ENCODE assay signal across 22 cellular contexts in the genomic region with DNA sequence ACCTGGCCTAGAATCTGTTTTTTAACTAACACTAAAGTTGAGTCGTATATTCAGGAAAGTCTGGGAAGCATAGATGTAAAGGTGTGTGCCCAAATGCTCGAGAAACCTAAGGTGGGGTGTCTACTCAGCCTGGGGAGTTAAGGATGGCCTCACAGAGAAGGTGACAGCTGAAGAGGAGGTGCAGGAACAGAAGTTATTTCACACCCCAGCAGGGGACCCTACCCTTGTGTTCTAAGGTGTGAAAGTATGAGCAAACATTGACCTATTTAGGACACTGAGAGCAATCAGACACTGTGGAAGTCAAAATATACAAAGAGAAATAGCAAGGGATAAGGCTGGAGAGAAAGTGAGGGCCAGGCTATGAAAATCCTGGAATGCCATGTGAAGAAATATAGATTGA.
"Had no signal": no experiment of that assay in that cellular context is flagged by ENCODE, and none has a peak within 500 bp of the region (broad histone marks: within the 10 kb centered on the region; RNA-seq: fewer than 3 reads in every experiment).

No MANE protein-coding gene starts in this region.

- H3K4me3 ChIP-seq: PC-9, SK-N-MC had no signal

- H3K27ac Mint-ChIP-seq: activated CD8-positive, alpha-beta T cell treated with anti-CD3 and anti-CD28 coated beads for 36 hours; activated naive CD4-positive, alpha-beta T cell treated with anti-CD3 and anti-CD28 coated beads, Interleukin-2, amount 10 ng/mL, durations not matched to agents 7 days and 5 days; activated naive CD8-positive, alpha-beta T cell treated with anti-CD3 and anti-CD28 coated beads for 36 hours; activated T-cell treated with anti-CD3 and anti-CD28 coated beads, Interleukin-2, amount 50 U/mL, for 72 hours; activated T-helper 2 cell treated with anti-CD3 and anti-CD28 coated beads, Interferon-gamma antibody, Interleukin-2, Interleukin-4, amounts not matched to agents 10 μg/mL and 5 μg/mL and 100 μg/mL, durations not matched to agents 14 hours and 24 hours and 36 hours; IgD-negative memory B cell; T-cell had no signal

- H3K27ac ChIP-seq: PC-9, SK-N-MC, VCaP had no signal

- ATAC-seq: activated CD8-positive, alpha-beta T cell treated with anti-CD3 and anti-CD28 coated beads for 36 hours; activated T-cell treated with anti-CD3 and anti-CD28 coated beads, Interleukin-2, amount 50 U/mL, for 72 hours; T-cell had no signal

- H3K9me3 Mint-ChIP-seq: activated CD8-positive, alpha-beta T cell treated with anti-CD3 and anti-CD28 coated beads for 36 hours; activated naive CD4-positive, alpha-beta T cell treated with anti-CD3 and anti-CD28 coated beads, Interleukin-2, amount 10 ng/mL, durations not matched to agents 7 days and 5 days; activated naive CD8-positive, alpha-beta T cell treated with anti-CD3 and anti-CD28 coated beads for 36 hours; activated T-cell treated with anti-CD3 and anti-CD28 coated beads, Interleukin-2, amount 50 U/mL, for 72 hours; activated T-helper 2 cell treated with anti-CD3 and anti-CD28 coated beads, Interferon-gamma antibody, Interleukin-2, Interleukin-4, amounts not matched to agents 10 μg/mL and 5 μg/mL and 100 μg/mL, durations not matched to agents 14 hours and 24 hours and 36 hours; IgD-negative memory B cell; T-cell had no signal

- DNase-seq: activated CD4-positive, alpha-beta T cell treated with anti-CD3 and anti-CD28 coated beads, Interleukin-2, amount 50 U/mL, for 1 hour; activated CD4-positive, CD25-positive, alpha-beta regulatory T cell; activated CD8-positive, alpha-beta memory T cell treated with anti-CD3 and anti-CD28 coated beads, Interleukin-2, amount 50 U/mL, for 4 hours; activated CD8-positive, alpha-beta T cell treated with anti-CD3 and anti-CD28 coated beads for 36 hours; activated gamma-delta T cell treated with Interleukin-2 at 50 U/mL for 16 hours; activated naive CD4-positive, alpha-beta T cell treated with anti-CD3 and anti-CD28 coated beads, Interleukin-2, amount 10 ng/mL, durations not matched to agents 7 days and 5 days; activated naive CD8-positive, alpha-beta T cell treated with anti-CD3 and anti-CD28 coated beads for 36 hours; activated T-cell treated with anti-CD3 and anti-CD28 coated beads, Interleukin-2, amount 50 U/mL, for 72 hours; KG1; NCI-H1092; NCI-H1417; NCI-H1930; NCI-H2171 treated with DMSO at 0.1 percent for 48 hours; NCI-H226; NCI-H526 treated with DMSO at 0.1 percent for 48 hours; PC-9; SIG-M5; T-cell had no signal

- H3K36me3 Mint-ChIP-seq: activated naive CD4-positive, alpha-beta T cell treated with anti-CD3 and anti-CD28 coated beads, Interleukin-2, amount 10 ng/mL, durations not matched to agents 7 days and 5 days; activated naive CD8-positive, alpha-beta T cell treated with anti-CD3 and anti-CD28 coated beads for 36 hours; IgD-negative memory B cell; T-cell had no signal

- H3K4me3 Mint-ChIP-seq: activated CD8-positive, alpha-beta T cell treated with anti-CD3 and anti-CD28 coated beads for 36 hours; activated naive CD4-positive, alpha-beta T cell treated with anti-CD3 and anti-CD28 coated beads, Interleukin-2, amount 10 ng/mL, durations not matched to agents 7 days and 5 days; activated naive CD8-positive, alpha-beta T cell treated with anti-CD3 and anti-CD28 coated beads for 36 hours; activated T-cell treated with anti-CD3 and anti-CD28 coated beads, Interleukin-2, amount 50 U/mL, for 72 hours; IgD-negative memory B cell; T-cell had no signal
